22 cellular contexts compared by ENCODE assay signal in genomic region chr1:25685211-25685750, GRCh38.
DNase-seq lines count a peak whose midpoint lies in the region; ATAC-seq, FAIRE-seq and TF ChIP-seq lines count a peak whose summit lies in the region.
"Had no signal": no experiment of that assay in that cellular context is flagged by ENCODE, and none has a peak within 500 bp of the region (broad histone marks: within the 10 kb centered on the region; RNA-seq: fewer than 3 reads in every experiment).

No MANE protein-coding gene starts in this region.

- H2AK5ac ChIP-seq in IMR-90 (ENCODE audit: low read depth, low read length) = peak overlapping the region; percentile 68; the same call in 1 of the 2 replicates

- in situ Hi-C loops in IMR-90 (cut with MboI; ENCODE audit: low sequenced_read_pairs) = no loop called here

- peaks cover 73% of the 10 kb centered on the region for H3K36me3 Mint-ChIP-seq in CD4-positive, alpha-beta T cell (ENCODE audit: low read depth)
- peaks cover 0 to 40% (median 3%) of the 10 kb centered on the region in 3 donors for H3K36me3 Mint-ChIP-seq in naive thymus-derived CD8-positive, alpha-beta T cell
- peaks cover 0 to 2% of the 10 kb centered on the region in 2 donors for H3K36me3 Mint-ChIP-seq in activated T-cell treated with anti-CD3 and anti-CD28 coated beads, Interleukin-2, amount 50 U/mL, for 72 hours (ENCODE audit: insufficient read depth in 2 of 2)

- no peak overlapping the region for H4K8ac ChIP-seq in IMR-90 (ENCODE audit: low read depth in 2 of 2, low read length in 2 of 2)

- no peak overlapping the region for H2BK15ac ChIP-seq in IMR-90 (ENCODE audit: low read depth, low read length)

- H3K9me1 ChIP-seq in IMR-90 (ENCODE audit: insufficient read depth, low read length) = peaks cover 13% of the 10 kb centered on the region

- H3K56ac ChIP-seq in IMR-90 (ENCODE audit: extremely low read depth, insufficient read depth, low read length) = no peak overlapping the region

- no peak overlapping the region for H4K5ac ChIP-seq in IMR-90 (ENCODE audit: low read depth, low read length)

- peak overlapping the region; percentile 40; the same call in 1 of the 2 replicates for H3K4ac ChIP-seq in IMR-90 (ENCODE audit: low read depth, low read length)

- WGBS in IMR-90 (ENCODE audit: extremely low coverage in 2 of 2, insufficient read length in 1 of 2), 2 experiments = 97% methylated on average over 5 of the region's 11 CpGs; no CpG with 5 or more reads in 1 of the 2 experiments

- peaks cover 6% of the 10 kb centered on the region; the same call in 1 of the 2 replicates for H3K36me3 ChIP-seq in IMR-90 (ENCODE audit: control insufficient read depth, insufficient read depth, low read length)
- no peaks in the 10 kb centered on the region for H3K36me3 ChIP-seq in bronchial epithelial cell (ENCODE audit: control insufficient read depth, insufficient read depth, low read length)
- no peaks in the 10 kb centered on the region for H3K36me3 ChIP-seq in WERI-Rb-1
- H3K36me3 ChIP-seq: BE2C had no signal

- no peak overlapping the region for H3K4me3 Mint-ChIP-seq in CD4-positive, alpha-beta T cell
- H3K4me3 Mint-ChIP-seq in naive thymus-derived CD8-positive, alpha-beta T cell = no peak overlapping the region
- no peak overlapping the region for H3K4me3 Mint-ChIP-seq in activated T-cell treated with anti-CD3 and anti-CD28 coated beads, Interleukin-2, amount 50 U/mL, for 72 hours

- no peak overlapping the region for H3K4me2 ChIP-seq in IMR-90 (ENCODE audit: low read depth, low read length)

- H3K27me3 Mint-ChIP-seq in CD4-positive, alpha-beta T cell = no peaks in the 10 kb centered on the region
- no peaks in the 10 kb centered on the region for H3K27me3 Mint-ChIP-seq in naive thymus-derived CD8-positive, alpha-beta T cell
- no peaks in the 10 kb centered on the region for H3K27me3 Mint-ChIP-seq in activated T-cell treated with anti-CD3 and anti-CD28 coated beads, Interleukin-2, amount 50 U/mL, for 72 hours (ENCODE audit: low read depth)

- no peaks in the 10 kb centered on the region for H3K27me3 ChIP-seq in CD4-positive, alpha-beta T cell (ENCODE audit: control insufficient read depth, insufficient read depth, low read length)
- H3K27me3 ChIP-seq in IMR-90 (ENCODE audit: control insufficient read depth, insufficient read depth, low read length) (no peaks in the 10 kb centered on the region), bronchial epithelial cell (ENCODE audit: control insufficient read depth, insufficient read depth, low read length) (peaks cover 10% of the 10 kb centered on the region), WERI-Rb-1 (ENCODE audit: insufficient read depth, low read depth, severe bottlenecking) (no peaks in the 10 kb centered on the region)
- H3K27me3 ChIP-seq: BE2C had no signal

- TF ChIP-seq RAD21 in IMR-90 (IDR thresholded peaks at IDR 0.05; ENCODE audit: low read length) = no peak

- TF ChIP-seq POLR2A in IMR-90 (IDR thresholded peaks at IDR 0.05; ENCODE audit: low read depth, low read length) (no peak), GM12891 (IDR thresholded peaks at IDR 0.05; ENCODE audit: low read depth, low read length) (no peak)

- dilution Hi-C loops in IMR-90 (cut with HindIII; ENCODE audit: low sequenced_read_pairs, unreplicated experiment) = no loop called here

- H3K27ac Mint-ChIP-seq in CD4-positive, alpha-beta T cell = peak overlapping the region; percentile 85
- H3K27ac Mint-ChIP-seq in naive thymus-derived CD8-positive, alpha-beta T cell = peak overlapping the region in 9 of 10 donors; percentile 8 to 84 (median 61)
- no peak overlapping the region for H3K27ac Mint-ChIP-seq in activated T-cell treated with anti-CD3 and anti-CD28 coated beads, Interleukin-2, amount 50 U/mL, for 72 hours

- ATAC-seq in CD4-positive, alpha-beta T cell (ENCODE audit: poor library complexity) = no peak
- no peak for ATAC-seq in IMR-90 (ENCODE audit: low read depth)
- no peak for ATAC-seq in naive thymus-derived CD8-positive, alpha-beta T cell
- ATAC-seq in activated T-cell treated with anti-CD3 and anti-CD28 coated beads, Interleukin-2, amount 50 U/mL, for 72 hours (replicated peaks in 1 of 2) = no peak
- ATAC-seq in GM21367 (IDR thresholded peaks at IDR 0.05; ENCODE audit: unreplicated experiment) = no peak
- ATAC-seq: K562, PC-3 had no signal

- no peaks in the 10 kb centered on the region for H3K9me3 ChIP-seq in CD4-positive, alpha-beta T cell (ENCODE audit: control insufficient read depth, low read length)
- no peaks in the 10 kb centered on the region for H3K9me3 ChIP-seq in IMR-90 (ENCODE audit: control insufficient read depth, insufficient read depth, low read length)
- H3K9me3 ChIP-seq in WERI-Rb-1 (ENCODE audit: severe bottlenecking) = no peaks in the 10 kb centered on the region
- H3K9me3 ChIP-seq: BE2C had no signal

- H3K4me1 ChIP-seq in IMR-90 (ENCODE audit: control insufficient read depth, insufficient read depth, low read length) = peaks cover 16% of the 10 kb centered on the region

- H3K27ac ChIP-seq in CD4-positive, alpha-beta T cell (ENCODE audit: low read depth, low read length) = no peak overlapping the region
- H3K27ac ChIP-seq in IMR-90 (ENCODE audit: insufficient read depth, low read length) (no peak overlapping the region), WERI-Rb-1 (no peak overlapping the region)
- H3K27ac ChIP-seq: RWPE1, SK-N-MC had no signal

- no peak for DNase-seq in CD4-positive, alpha-beta T cell
- no peak for DNase-seq in IMR-90
- no peak for DNase-seq in bronchial epithelial cell (ENCODE audit: low read depth)
- DNase-seq in naive thymus-derived CD8-positive, alpha-beta T cell = no peak
- DNase-seq in GM12891 (ENCODE audit: insufficient read length, low spot score) = no peak
- DNase-seq in activated T-cell treated with anti-CD3 and anti-CD28 coated beads, Interleukin-2, amount 50 U/mL, for 72 hours = no peak
- no peak for DNase-seq in WERI-Rb-1
- DNase-seq: BE2C, MM.1S, NCI-H1048, NCI-H1417 treated with DMSO at 0.1 percent for 48 hours, NCI-H187, NCI-H2107, NCI-H446 treated with DMSO at 0.1 percent for 48 hours, NCI-H526 treated with DMSO at 0.1 percent for 48 hours, PC-3, SHP77 treated with DMSO at 0.1 percent for 48 hours had no signal

- H2AFZ ChIP-seq in IMR-90 (replicated peaks; ENCODE audit: low read length, poor library complexity) = no peak overlapping the region

- H2AK9ac ChIP-seq in IMR-90 (replicated peaks; ENCODE audit: low read depth, low read length, poor library complexity) = no peak overlapping the region

- intact Hi-C loops in CD4-positive, alpha-beta T cell (cut with DNase I, micrococcal nuclease) = no loop called here
- intact Hi-C loops in IMR-90 (cut with micrococcal nuclease) = no loop called here

- no peak overlapping the region for H3K14ac ChIP-seq in IMR-90 (replicated peaks; ENCODE audit: low read depth, low read length)

- TF ChIP-seq CTCF in CD4-positive, alpha-beta T cell (IDR thresholded peaks at IDR 0.05) = no peak
- TF ChIP-seq CTCF in IMR-90 (conservative IDR thresholded peaks at IDR 0.05; ENCODE audit: low read depth, low read length) (no peak), bronchial epithelial cell (IDR thresholded peaks at IDR 0.05; ENCODE audit: insufficient read depth, low read length, severe bottlenecking) (no peak), WERI-Rb-1 (IDR thresholded peaks at IDR 0.05; ENCODE audit: low read depth, low read length) (no peak)

- H4K20me1 ChIP-seq in IMR-90 (ENCODE audit: insufficient read depth, low read length) = no peaks in the 10 kb centered on the region; the same call in 1 of the 2 replicates

- BruUV-seq in IMR-90 (replicated peaks; lab: Mats Ljungman, UMichigan) = no TSS peak

- no peak overlapping the region for H3K4me3 ChIP-seq in IMR-90 (ENCODE audit: insufficient read depth, low read depth, low read length)
- no peak overlapping the region for H3K4me3 ChIP-seq in bronchial epithelial cell (ENCODE audit: low read depth, low read length)
- H3K4me3 ChIP-seq in WERI-Rb-1 (ENCODE audit: low read depth, low read length) = no peak overlapping the region
- H3K4me3 ChIP-seq: K562, SK-N-MC had no signal

- no peak overlapping the region for H2BK5ac ChIP-seq in IMR-90 (ENCODE audit: low read depth, low read length, poor library complexity, severe bottlenecking)

- H2BK120ac ChIP-seq in IMR-90 (ENCODE audit: low read depth, low read length) = 0 out of 2 replicates have a peak overlapping the region, but pooled peaks have one; percentile 2

- no peaks in the 10 kb centered on the region for H3K9me3 Mint-ChIP-seq in CD4-positive, alpha-beta T cell
- no peaks in the 10 kb centered on the region for H3K9me3 Mint-ChIP-seq in naive thymus-derived CD8-positive, alpha-beta T cell
- no peaks in the 10 kb centered on the region for H3K9me3 Mint-ChIP-seq in activated T-cell treated with anti-CD3 and anti-CD28 coated beads, Interleukin-2, amount 50 U/mL, for 72 hours

- POLR2A ChIA-PET in CD4-positive, alpha-beta T cell (lab: Charles Lee) = interaction anchor here (0.8 to 2.5 kb wide), 2 partner anchors 9 to 12 kb away, joined by 3 to 15 read pairs; no protein-coding TSS in a partner anchor
- POLR2A ChIA-PET in IMR-90 (lab: Charles Lee; ENCODE audit: unreplicated experiment) = no interaction called here
- POLR2A ChIA-PET in naive thymus-derived CD8-positive, alpha-beta T cell (lab: Charles Lee) = interaction anchor here (1.3 to 2.1 kb wide), 2 partner anchors 9 to 89 kb away, joined by 4 to 5 read pairs; no protein-coding TSS in a partner anchor

- no peak overlapping the region for H4K91ac ChIP-seq in IMR-90 (ENCODE audit: insufficient read depth, low read depth, low read length)

- no peak overlapping the region for H2BK20ac ChIP-seq in IMR-90 (ENCODE audit: low read depth, low read length)

- FAIRE-seq in bronchial epithelial cell (lab: Jason Lieb, UNC) = peak; percentile 91
- FAIRE-seq in GM12891 (lab: Jason Lieb, UNC) = no peak
- FAIRE-seq: GM12892, K562 had no signal

- CTCF ChIA-PET in CD4-positive, alpha-beta T cell (lab: Charles Lee) = interaction anchor here (1.2 kb wide), 1 partner anchor 66 kb away, joined by 4 read pairs; no protein-coding TSS in a partner anchor
- CTCF ChIA-PET in IMR-90 (lab: Yijun Ruan, JAX) = no interaction called here

- no peak overlapping the region for H3K18ac ChIP-seq in IMR-90 (ENCODE audit: low read depth, low read length)

- H3K4me1 Mint-ChIP-seq in CD4-positive, alpha-beta T cell (ENCODE audit: low read depth) = peaks cover 88% of the 10 kb centered on the region
- peaks cover 19 to 77% (median 54%) of the 10 kb centered on the region in 4 donors for H3K4me1 Mint-ChIP-seq in naive thymus-derived CD8-positive, alpha-beta T cell
- H3K4me1 Mint-ChIP-seq in activated T-cell treated with anti-CD3 and anti-CD28 coated beads, Interleukin-2, amount 50 U/mL, for 72 hours (ENCODE audit: low read depth) = peaks cover 10% of the 10 kb centered on the region

- no peak overlapping the region for H3K23ac ChIP-seq in IMR-90 (ENCODE audit: low read depth, low read length)

- no peak overlapping the region for H3K9ac ChIP-seq in IMR-90 (ENCODE audit: low read depth, low read length)

- H3K79me1 ChIP-seq in IMR-90 (ENCODE audit: low read depth in 1 of 2, low read length in 2 of 2) = no peaks in the 10 kb centered on the region; a peak in 1 of 4 replicates

TF ChIP-seq in GM12891, 5 proteins besides CTCF, POLR2A, EP300 and RAD21 (continues in another document):
- TF ChIP-seq TAF1 (IDR thresholded peaks at IDR 0.05; ENCODE audit: low read depth, low read length) = no peak
- TF ChIP-seq PAX5 (IDR thresholded peaks at IDR 0.05; ENCODE audit: insufficient read depth, low read length, severe bottlenecking) = no peak
- no peak for TF ChIP-seq POU2F2 (IDR thresholded peaks at IDR 0.05; ENCODE audit: low read depth, low read length)
- no peak for TF ChIP-seq SPI1 (IDR thresholded peaks at IDR 0.05; ENCODE audit: low read depth, low read length)
